ENCODE assay signal across 14 cellular contexts in genomic region chr11:72625746-72626636, GRCh38. TPM values are rescaled to one million over a fixed set of nuclear protein-coding genes. Genes with fewer than 3 reads are reported as not detected.
DNase-seq lines count a peak whose midpoint lies in the region; FAIRE-seq and TF ChIP-seq lines count a peak whose summit lies in the region.
"Had no signal": no experiment of that assay in that cellular context is flagged by ENCODE, and none has a peak within 500 bp of the region (broad histone marks: within the 10 kb centered on the region; RNA-seq: fewer than 3 reads in every experiment).

No MANE protein-coding gene starts in this region.

- FAIRE-seq in GM19239 (lab: Jason Lieb, UNC) = no peak
- FAIRE-seq: G401.6, keratinocyte had no signal

- peak; percentile 61 for DNase-seq in OCI-M1 (lab: John Stamatoyannopoulos, UW)
- DNase-seq in lung microvascular endothelial cell (ENCODE audit: low read depth in 2 of 2) = peak; percentile 90 to 97
- DNase-seq in thyroid gland = peak; percentile 29 to 35
- DNase-seq in chondrocyte (ENCODE audit: low spot score) = no peak
- no peak for DNase-seq in Calu3
- no peak for DNase-seq in SW 1271 (lab: John Stamatoyannopoulos, UW)
- no peak for DNase-seq in GM19239 (ENCODE audit: insufficient read length, low spot score)
- DNase-seq: NCI-H345; stimulated activated CD4-positive, alpha-beta T cell treated with anti-CD3 and anti-CD28 coated beads, Interleukin-2, amount 100 ng/mL, for 24 hours; T-cell had no signal

- no TSS peak for BruUV-seq in Calu3 (replicated peaks; lab: Mats Ljungman, UMichigan)

- TF ChIP-seq CTCF in thyroid gland (IDR thresholded peaks at IDR 0.05) (no peak), chondrocyte (IDR thresholded peaks at IDR 0.05) (no peak), Calu3 (IDR thresholded peaks at IDR 0.05; ENCODE audit: unreplicated experiment) (no peak)

- peaks cover 7 to 17% of the 10 kb centered on the region in 2 donors for H3K4me1 ChIP-seq in esophagus (ENCODE audit: control insufficient read depth in 2 of 2, insufficient read depth in 2 of 2, low read length in 1 of 2)
- peaks cover 0 to 9% of the 10 kb centered on the region in 2 donors for H3K4me1 ChIP-seq in thyroid gland

- no peak for TF ChIP-seq POLR2A in thyroid gland (IDR thresholded peaks at IDR 0.05)

- H3K27ac Mint-ChIP-seq in chondrocyte (ENCODE audit: unreplicated experiment) (no peak overlapping the region), Calu3 (ENCODE audit: unreplicated experiment) (no peak overlapping the region)
- H3K27ac Mint-ChIP-seq: T-cell had no signal

- H3K36me3 Mint-ChIP-seq in chondrocyte (ENCODE audit: low read depth) = peaks cover 3% of the 10 kb centered on the region
- H3K36me3 Mint-ChIP-seq in Calu3 (ENCODE audit: insufficient read depth, unreplicated experiment) = no peaks in the 10 kb centered on the region
- H3K36me3 Mint-ChIP-seq: T-cell had no signal

- H3K4me3 ChIP-seq in esophagus (ENCODE audit: low read depth in 1 of 2, low read length in 2 of 2) = no peak overlapping the region
- no peak overlapping the region for H3K4me3 ChIP-seq in thyroid gland (replicated peaks in 1 of 3)

- H3K27ac ChIP-seq in esophagus (ENCODE audit: low read depth in 2 of 2, low read length in 1 of 2) (peak overlapping the region; percentile 75 to 88), thyroid gland (peak overlapping the region; percentile 4 to 74 (median 42))

- no peaks in the 10 kb centered on the region for H3K9me3 ChIP-seq in esophagus (ENCODE audit: control insufficient read depth in 2 of 2, insufficient read depth in 1 of 2, low read depth in 1 of 2, low read length in 1 of 2)
- H3K9me3 ChIP-seq in thyroid gland = no peaks in the 10 kb centered on the region

- intact Hi-C loops in thyroid gland (cut with DNase I) = no loop called here
- intact Hi-C loops in Calu3 (cut with micrococcal nuclease; ENCODE audit: unreplicated experiment) = no loop called here

- H3K4me1 Mint-ChIP-seq in chondrocyte (ENCODE audit: low read depth) = no peaks in the 10 kb centered on the region
- no peaks in the 10 kb centered on the region for H3K4me1 Mint-ChIP-seq in Calu3 (ENCODE audit: low read depth, unreplicated experiment)

- 48 to 52% methylated on average over 25 of the region's 25 CpGs for WGBS in esophagus, 2 donors
- WGBS in thyroid gland, 2 donors = 51 to 53% methylated on average over 20 to 25 of the region's 25 CpGs

- H3K9me3 Mint-ChIP-seq in chondrocyte (ENCODE audit: low read depth) (no peaks in the 10 kb centered on the region), Calu3 (ENCODE audit: low read depth, unreplicated experiment) (no peaks in the 10 kb centered on the region)
- H3K9me3 Mint-ChIP-seq: IgD-negative memory B cell, T-cell had no signal

- CTCF ChIA-PET in Calu3 (lab: Charles Lee) = interaction anchor here (0.5 to 0.7 kb wide), 2 partner anchors 17 to 100 kb away, joined by 3 to 5 read pairs; no protein-coding TSS in a partner anchor

- peaks cover 39% of the 10 kb centered on the region for H3K27me3 Mint-ChIP-seq in chondrocyte (ENCODE audit: low read depth)
- H3K27me3 Mint-ChIP-seq in Calu3 (ENCODE audit: unreplicated experiment) = peaks cover 89% of the 10 kb centered on the region

- H3K36me3 ChIP-seq in esophagus (ENCODE audit: control insufficient read depth in 2 of 2, insufficient read depth in 2 of 2, low read length in 1 of 2) (no peaks in the 10 kb centered on the region), thyroid gland (no peaks in the 10 kb centered on the region)

- H3K4me3 Mint-ChIP-seq in chondrocyte (ENCODE audit: unreplicated experiment) = no peak overlapping the region
- H3K4me3 Mint-ChIP-seq in Calu3 (ENCODE audit: low read depth, unreplicated experiment) = no peak overlapping the region
- H3K4me3 Mint-ChIP-seq: IgD-negative memory B cell, T-cell had no signal

- H3K27me3 ChIP-seq in esophagus (ENCODE audit: control insufficient read depth in 1 of 2, insufficient read depth in 2 of 2, low read length in 2 of 2) = no peaks in the 10 kb centered on the region
- no peaks in the 10 kb centered on the region for H3K27me3 ChIP-seq in thyroid gland

RNA-seq across cellular contexts. Expression of gene PDE2A, which starts 48.2 kb away (rescaled TPM):
- 1 to 10 TPM; 6.9 to 7.6 TPM for polyA plus RNA-seq in esophagus
- total RNA-seq in lung microvascular endothelial cell (158 and 415 TPM in 2 replicates), thyroid gland (10 to 100 TPM; 40.2 to 69.6 (median 50.4) TPM), chondrocyte (0.21 TPM in 1 of 3 replicates, not detected in the others), Calu3 (2022) (1.1 and 4.3 TPM in 2 replicates)
- polyA plus RNA-seq: IgD-negative memory B cell had no signal

Comparison
In these comparisons a context has a peak if more than half of its experiments do, and no peak if none do; other contexts are left out.
1. DNase-seq: peak in OCI-M1 (single experiment), lung microvascular endothelial cell (2 of 2) and thyroid gland (2 of 2); none in chondrocyte (single experiment), Calu3 (single experiment), SW 1271 (0 of 2) and GM19239 (single experiment).